15 cellular contexts compared by ENCODE assay signal in the genomic region with DNA sequence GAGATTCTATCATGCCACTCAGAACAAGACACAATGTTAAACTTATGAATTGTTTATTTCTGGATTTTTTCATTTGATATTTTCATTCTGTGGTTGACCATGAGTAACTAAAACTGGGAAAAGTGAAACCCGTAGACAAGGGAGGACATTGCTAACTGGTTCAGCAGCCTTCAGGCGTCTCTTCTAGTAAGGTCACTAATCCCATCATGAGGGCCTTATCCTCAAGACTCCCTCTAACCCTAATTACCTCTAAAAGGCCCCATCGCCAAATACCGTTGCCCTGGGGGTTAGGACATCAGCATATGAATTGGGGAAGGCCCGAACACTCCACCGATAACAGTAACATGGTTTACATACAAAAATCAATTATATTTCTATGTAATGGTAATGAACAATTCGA.
"Had no signal": no experiment of that assay in that cellular context is flagged by ENCODE, and none has a peak within 500 bp of the region (broad histone marks: within the 10 kb centered on the region; RNA-seq: fewer than 3 reads in every experiment).

No MANE protein-coding gene starts in this region.

- H3K27me3 ChIP-seq: esophagus muscularis mucosa, gastroesophageal sphincter had no signal

- H3K27ac ChIP-seq: epithelial cell of prostate, esophagus muscularis mucosa, gastroesophageal sphincter had no signal

- H3K9me3 ChIP-seq: esophagus muscularis mucosa, gastroesophageal sphincter, mucosa of descending colon had no signal

- H3K4me1 ChIP-seq: esophagus muscularis mucosa, gastroesophageal sphincter had no signal

- ATAC-seq: effector memory CD8-positive, alpha-beta T cell; gastroesophageal sphincter; mucosa of descending colon; naive thymus-derived CD8-positive, alpha-beta T cell; right cardiac atrium had no signal

- H3K27me3 Mint-ChIP-seq: dendritic cell treated with granulocyte-macrophage colony-stimulating factor and Interleukin-4, amounts not matched to agents 40 ng/mL and 50 ng/mL, for 4 days had no signal

- H3K4me1 Mint-ChIP-seq: naive thymus-derived CD8-positive, alpha-beta T cell had no signal

- DNase-seq: effector memory CD8-positive, alpha-beta T cell; glutamatergic neuron; kidney glomerular epithelial cell; mucosa of descending colon; naive thymus-derived CD8-positive, alpha-beta T cell; posterior cingulate gyrus; right cardiac atrium; small intestine; stimulated activated CD4-positive, alpha-beta T cell treated with anti-CD3 and anti-CD28 coated beads, Interleukin-12 subunit alpha, Interleukin-12 subunit beta, amount 100 ng/mL, for 4 hours; stimulated activated naive CD4-positive, alpha-beta T cell treated with Interleukin-2 at 50 U/mL for 16 hours; trophoblast cell had no signal

- H3K36me3 Mint-ChIP-seq: naive thymus-derived CD8-positive, alpha-beta T cell had no signal

- H3K27ac Mint-ChIP-seq: dendritic cell treated with granulocyte-macrophage colony-stimulating factor and Interleukin-4, amounts not matched to agents 40 ng/mL and 50 ng/mL, for 4 days; effector memory CD8-positive, alpha-beta T cell; naive thymus-derived CD8-positive, alpha-beta T cell had no signal

- H3K9me3 Mint-ChIP-seq: dendritic cell treated with granulocyte-macrophage colony-stimulating factor and Interleukin-4, amounts not matched to agents 40 ng/mL and 50 ng/mL, for 4 days; effector memory CD8-positive, alpha-beta T cell; naive thymus-derived CD8-positive, alpha-beta T cell had no signal

- H3K4me3 Mint-ChIP-seq: dendritic cell treated with granulocyte-macrophage colony-stimulating factor and Interleukin-4, amounts not matched to agents 40 ng/mL and 50 ng/mL, for 4 days; effector memory CD8-positive, alpha-beta T cell; naive thymus-derived CD8-positive, alpha-beta T cell had no signal
